Comparison of ENCODE assay signal across 8 cellular contexts in the genomic region with DNA sequence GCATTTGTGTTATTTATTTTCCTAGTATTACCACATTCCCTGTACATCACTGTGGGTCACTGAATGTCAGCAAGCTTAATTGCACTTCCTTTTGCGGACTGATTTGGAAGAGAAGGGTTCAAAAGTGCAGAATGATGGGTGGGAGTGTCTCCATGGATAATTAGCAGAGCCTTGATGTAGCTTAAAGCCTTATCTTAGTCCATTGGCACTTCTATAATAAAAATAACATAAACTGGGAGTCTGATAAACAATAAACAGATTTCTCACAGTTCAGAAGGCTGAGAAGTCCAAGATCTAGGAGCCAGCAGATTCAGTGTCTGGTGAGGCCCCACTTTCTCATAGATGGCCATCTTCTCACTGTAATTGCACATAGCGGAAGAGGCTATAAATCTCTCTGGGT.
"Had no signal": no experiment of that assay in that cellular context is flagged by ENCODE, and none has a peak within 500 bp of the region (broad histone marks: within the 10 kb centered on the region; RNA-seq: fewer than 3 reads in every experiment).

No MANE protein-coding gene starts in this region.

- DNase-seq: GM23248, GOT3, H7, KBM-7 had no signal

- ATAC-seq: HCT116, HepG2 had no signal

- H3K27ac ChIP-seq: GM23248, HL-60 had no signal

- H3K9me3 ChIP-seq: HAP-1 had no signal

- H3K4me3 ChIP-seq: GM23248, HAP-1 had no signal

- H3K4me1 ChIP-seq: HAP-1 had no signal

- H3K36me3 ChIP-seq: HAP-1 had no signal
